In the genomic region with DNA sequence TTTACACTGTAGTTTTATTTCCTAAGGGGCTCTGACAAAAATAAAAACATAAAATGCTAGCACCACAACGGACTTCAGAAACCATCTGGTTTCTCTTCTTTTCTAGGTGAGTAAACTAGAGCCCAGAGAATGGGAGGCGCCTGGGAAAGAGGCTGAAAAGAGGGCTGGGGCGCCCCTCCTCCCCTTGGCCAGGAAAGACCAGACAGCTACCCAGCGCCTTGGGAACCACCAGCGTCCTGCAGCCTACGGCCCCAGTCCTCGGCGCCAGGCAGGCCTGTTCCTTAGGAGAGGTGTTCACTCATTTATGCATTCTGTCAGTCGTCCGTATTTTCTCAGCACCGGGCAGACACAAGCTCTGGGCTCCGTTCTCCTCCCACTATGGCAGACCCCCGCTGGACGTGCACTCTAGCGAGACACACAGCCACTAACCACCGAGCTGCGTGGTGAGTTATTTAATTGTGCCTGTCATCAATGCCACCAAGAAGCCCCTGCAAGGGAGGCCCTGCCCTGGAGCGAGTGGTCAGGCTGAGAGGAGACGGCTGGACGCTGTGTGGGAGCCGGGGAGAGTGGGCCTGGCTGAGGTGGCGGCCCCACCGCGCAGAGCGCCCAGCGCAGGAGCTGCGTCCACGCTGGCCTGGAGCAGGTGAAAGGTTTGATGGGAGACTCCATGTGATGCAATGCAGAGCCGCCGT, we compare ENCODE assay signal across 9 cellular contexts.
"Had no signal": no experiment of that assay in that cellular context is flagged by ENCODE, and none has a peak within 500 bp of the region (broad histone marks: within the 10 kb centered on the region; RNA-seq: fewer than 3 reads in every experiment).

No MANE protein-coding gene starts in this region.

- ATAC-seq: HCT116, K562 had no signal

- DNase-seq: GOT3, HFFc6, IMR-90, KG1 had no signal

- H3K4me1 ChIP-seq: HAP-1 had no signal

- H3K4me3 ChIP-seq: HAP-1, K562 had no signal

- FAIRE-seq: H54, HTR-8/SVneo, K562 had no signal

- H3K9me3 ChIP-seq: HAP-1 had no signal

- H3K36me3 ChIP-seq: HAP-1 had no signal
